Comparison of ENCODE assay signal across 9 cellular contexts in genomic region chr12:130633771-130634170, GRCh38.
A peak's percentile ranks its signal among the peaks of the same experiment; 100 is the strongest.
DNase-seq lines count a peak whose midpoint lies in the region; ATAC-seq and TF ChIP-seq lines count a peak whose summit lies in the region.
"Had no signal": no experiment of that assay in that cellular context is flagged by ENCODE, and none has a peak within 500 bp of the region (broad histone marks: within the 10 kb centered on the region; RNA-seq: fewer than 3 reads in every experiment).

No MANE protein-coding gene starts in this region.

- H3K36me3 ChIP-seq in NT2/D1 (ENCODE audit: insufficient read depth, insufficient read length, low read length) (no peaks in the 10 kb centered on the region), iPS-20b (ENCODE audit: insufficient read depth, low read depth, low read length) (no peaks in the 10 kb centered on the region), stomach (no peaks in the 10 kb centered on the region), right atrium auricular region (no peaks in the 10 kb centered on the region)
- H3K36me3 ChIP-seq: right lobe of liver had no signal

- H3K9ac ChIP-seq in NT2/D1 (ENCODE audit: insufficient read length, low read depth) = peak overlapping the region; percentile 32
- H3K9ac ChIP-seq in iPS-20b (ENCODE audit: low read depth, low read length) = peak overlapping the region; percentile 45; the same call in 1 of the 2 replicates

- DNase-seq in NCI-H1105 treated with DMSO at 0.1 percent for 48 hours (lab: John Stamatoyannopoulos, UW) (peak; percentile 94), NT2/D1 (ENCODE audit: low read depth, low spot score) (peak; percentile 80), stomach (peak; percentile 29), right atrium auricular region (ENCODE audit: low spot score) (no peak), glomerular visceral epithelial cell (ENCODE audit: extremely low spot score) (no peak)
- DNase-seq: right lobe of liver had no signal

- no peak for TF ChIP-seq POLR2A in stomach (IDR thresholded peaks at IDR 0.05)

- WGBS in stomach, 5 donors = 4 to 14% (median 6%) methylated on average over 16 to 17 of the region's 17 CpGs

- H3K4me1 ChIP-seq in NT2/D1 (ENCODE audit: insufficient read depth, insufficient read length) (no peaks in the 10 kb centered on the region), iPS-20b (ENCODE audit: insufficient read depth, low read length) (peaks cover 18% of the 10 kb centered on the region; the same call in 1 of the 2 replicates), stomach (no peaks in the 10 kb centered on the region), right atrium auricular region (no peaks in the 10 kb centered on the region)
- H3K4me1 ChIP-seq: right lobe of liver had no signal

- TF ChIP-seq CTCF in stomach (IDR thresholded peaks at IDR 0.05) (no peak), right atrium auricular region (IDR thresholded peaks at IDR 0.05) (no peak)

- ATAC-seq in GM21529 (IDR thresholded peaks at IDR 0.05; ENCODE audit: unreplicated experiment) = no peak
- ATAC-seq in GM18511 (IDR thresholded peaks at IDR 0.05; ENCODE audit: unreplicated experiment) = no peak
- ATAC-seq: right lobe of liver had no signal

- peaks cover 11% of the 10 kb centered on the region; the same call in 1 of the 2 replicates for H3K9me3 ChIP-seq in NT2/D1 (ENCODE audit: insufficient read depth, low read length)
- H3K9me3 ChIP-seq in iPS-20b (ENCODE audit: insufficient read depth, low read depth, low read length) = no peaks in the 10 kb centered on the region
- H3K9me3 ChIP-seq in stomach = no peaks in the 10 kb centered on the region
- peaks cover 0 to 3% of the 10 kb centered on the region in 2 donors for H3K9me3 ChIP-seq in right atrium auricular region
- H3K9me3 ChIP-seq: right lobe of liver had no signal

- H3K27me3 ChIP-seq in NT2/D1 (ENCODE audit: insufficient read depth, insufficient read length) (no peaks in the 10 kb centered on the region), iPS-20b (ENCODE audit: insufficient read depth, low read length) (peaks cover 30% of the 10 kb centered on the region; the same call in 1 of the 2 replicates), stomach (peaks cover 0 to 36% (median 4%) of the 10 kb centered on the region in 3 donors), right atrium auricular region (no peaks in the 10 kb centered on the region)

- TF ChIP-seq EP300 in stomach (IDR thresholded peaks at IDR 0.05) = no peak

- no peak overlapping the region for H3K27ac ChIP-seq in iPS-20b (ENCODE audit: low read length)
- H3K27ac ChIP-seq in stomach = no peak overlapping the region
- no peak overlapping the region for H3K27ac ChIP-seq in right atrium auricular region
- H3K27ac ChIP-seq: right lobe of liver had no signal

- intact Hi-C loops in stomach (cut with DNase I; ENCODE audit: low total_unique reads) = no loop called here

- no peak overlapping the region for H3K4me3 ChIP-seq in NT2/D1 (ENCODE audit: insufficient read length, low read depth)
- H3K4me3 ChIP-seq in iPS-20b (ENCODE audit: low read length) = peak overlapping the region; percentile 53; the same call in 1 of the 2 replicates
- H3K4me3 ChIP-seq in stomach = peak overlapping the region in 1 of 4 donors; percentile 9
- no peak overlapping the region for H3K4me3 ChIP-seq in right atrium auricular region
- H3K4me3 ChIP-seq: right lobe of liver had no signal

Comparison
In these comparisons a context has a peak if more than half of its experiments do, and no peak if none do; other contexts are left out.
1. DNase-seq: peak in NCI-H1105 treated with DMSO at 0.1 percent for 48 hours (single experiment), NT2/D1 (single experiment) and stomach (single experiment); none in right atrium auricular region (single experiment) and glomerular visceral epithelial cell (single experiment).